In the genomic region with DNA sequence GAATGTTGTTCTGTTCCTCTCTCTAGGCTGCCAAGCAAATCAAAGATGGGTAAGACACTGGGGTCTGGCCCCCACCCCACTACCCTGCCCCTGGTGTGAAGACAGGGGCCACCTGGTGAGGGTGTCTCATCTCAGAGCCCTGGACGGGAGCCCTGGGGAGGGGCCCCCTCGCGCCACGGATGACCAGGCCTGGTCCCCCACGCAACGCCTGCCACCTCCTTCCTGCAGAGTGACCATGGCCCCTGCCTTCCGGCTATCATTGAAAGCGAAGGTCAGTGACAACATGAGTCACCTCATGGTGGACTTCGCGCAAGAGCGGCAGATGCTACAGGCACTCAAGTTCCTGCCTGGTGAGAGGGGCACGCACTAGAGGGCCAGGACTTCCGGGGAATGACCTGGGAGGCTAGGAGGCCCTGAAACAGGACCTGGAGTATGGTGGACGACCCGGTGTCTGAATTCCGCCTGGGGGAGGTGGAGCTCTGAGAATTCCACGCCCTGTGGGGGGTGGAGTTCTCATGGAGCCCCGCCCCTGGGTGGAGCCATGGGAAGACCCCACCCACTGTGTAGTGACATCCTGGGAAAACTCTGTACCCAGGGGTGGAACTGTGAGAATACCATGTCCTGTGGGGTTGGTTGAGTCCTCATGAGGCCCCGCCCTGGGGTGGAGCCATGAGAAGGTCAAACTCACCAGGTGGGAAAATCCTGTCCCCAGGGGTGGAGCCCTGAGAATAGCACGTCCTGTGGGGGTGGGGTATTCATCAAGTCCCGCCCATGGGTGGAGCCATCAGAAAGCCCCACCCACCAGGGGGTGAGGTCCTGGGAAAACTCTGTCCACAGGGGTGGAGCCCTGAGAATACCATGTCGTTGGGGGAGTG, we compare ENCODE assay signal across 1 cellular context.
TF ChIP-seq lines count a peak whose summit lies in the region.

No MANE protein-coding gene starts in this region.

TF ChIP-seq in K562, 482 proteins besides CTCF, POLR2A, EP300 and RAD21 (continued from another document and continues in another):
- TF ChIP-seq, protein P1, sequence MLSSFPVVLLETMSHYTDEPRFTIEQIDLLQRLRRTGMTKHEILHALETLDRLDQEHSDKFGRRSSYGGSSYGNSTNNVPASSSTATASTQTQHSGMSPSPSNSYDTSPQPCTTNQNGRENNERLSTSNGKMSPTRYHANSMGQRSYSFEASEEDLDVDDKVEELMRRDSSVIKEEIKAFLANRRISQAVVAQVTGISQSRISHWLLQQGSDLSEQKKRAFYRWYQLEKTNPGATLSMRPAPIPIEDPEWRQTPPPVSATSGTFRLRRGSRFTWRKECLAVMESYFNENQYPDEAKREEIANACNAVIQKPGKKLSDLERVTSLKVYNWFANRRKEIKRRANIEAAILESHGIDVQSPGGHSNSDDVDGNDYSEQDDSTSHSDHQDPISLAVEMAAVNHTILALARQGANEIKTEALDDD (IDR thresholded peaks at IDR 0.05) = peak; percentile 63
- TF ChIP-seq, protein P2, sequence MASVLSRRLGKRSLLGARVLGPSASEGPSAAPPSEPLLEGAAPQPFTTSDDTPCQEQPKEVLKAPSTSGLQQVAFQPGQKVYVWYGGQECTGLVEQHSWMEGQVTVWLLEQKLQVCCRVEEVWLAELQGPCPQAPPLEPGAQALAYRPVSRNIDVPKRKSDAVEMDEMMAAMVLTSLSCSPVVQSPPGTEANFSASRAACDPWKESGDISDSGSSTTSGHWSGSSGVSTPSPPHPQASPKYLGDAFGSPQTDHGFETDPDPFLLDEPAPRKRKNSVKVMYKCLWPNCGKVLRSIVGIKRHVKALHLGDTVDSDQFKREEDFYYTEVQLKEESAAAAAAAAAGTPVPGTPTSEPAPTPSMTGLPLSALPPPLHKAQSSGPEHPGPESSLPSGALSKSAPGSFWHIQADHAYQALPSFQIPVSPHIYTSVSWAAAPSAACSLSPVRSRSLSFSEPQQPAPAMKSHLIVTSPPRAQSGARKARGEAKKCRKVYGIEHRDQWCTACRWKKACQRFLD (CRISPR knock-in tag; IDR thresholded peaks at IDR 0.05) = 0 out of 2 replicates have a peak, but pooled peaks have one; percentile 38
- TF ChIP-seq ZBTB1 (CRISPR knock-in tag; IDR thresholded peaks at IDR 0.05; ENCODE audit: borderline replicate concordance, low read depth) (no peak), MBD2 (IDR thresholded peaks at IDR 0.05; ENCODE audit: borderline replicate concordance, low read depth) (no peak), ESRRB (CRISPR knock-in tag; IDR thresholded peaks at IDR 0.05; ENCODE audit: borderline replicate concordance) (no peak), ILK (tag; IDR thresholded peaks at IDR 0.05; ENCODE audit: borderline replicate concordance, low read depth) (no peak), NFATC3 (IDR thresholded peaks at IDR 0.05) (no peak), MTF1 (CRISPR knock-in tag; IDR thresholded peaks at IDR 0.05; ENCODE audit: borderline replicate concordance) (no peak), CEBPB (tag; IDR thresholded peaks at IDR 0.05) (no peak), ZFPM2 (CRISPR knock-in tag; IDR thresholded peaks at IDR 0.05) (no peak; the same call in 1 of the 2 replicates), TCF7L2 (IDR thresholded peaks at IDR 0.05; ENCODE audit: low read depth, low read length) (no peak), BDP1 (IDR thresholded peaks at IDR 0.05; ENCODE audit: insufficient read depth, insufficient read length) (no peak), ZNF507 (tag; conservative IDR thresholded peaks at IDR 0.05) (no peak), RBM25 (IDR thresholded peaks at IDR 0.05; ENCODE audit: low read depth, low read length, severe bottlenecking) (no peak), GATA2 (CRISPR knock-in tag; IDR thresholded peaks at IDR 0.05) (no peak), ZNF551 (CRISPR knock-in tag; IDR thresholded peaks at IDR 0.05) (no peak), LEF1 (IDR thresholded peaks at IDR 0.05) (0 out of 2 replicates have a peak, but pooled peaks have one; percentile 58), ADNP (tag; IDR thresholded peaks at IDR 0.05) (no peak), ZNF431 (CRISPR knock-in tag; IDR thresholded peaks at IDR 0.05) (no peak), CBX5 (IDR thresholded peaks at IDR 0.05; ENCODE audit: borderline replicate concordance, low read depth) (no peak), PCBP1 (IDR thresholded peaks at IDR 0.05; ENCODE audit: low read depth, low read length, poor library complexity, severe bottlenecking) (no peak), XRCC4 (IDR thresholded peaks at IDR 0.05; ENCODE audit: extremely low read depth, insufficient read depth, insufficient read length) (no peak), PHB (CRISPR knock-in tag; IDR thresholded peaks at IDR 0.05) (no peak), RFX1 (IDR thresholded peaks at IDR 0.05) (no peak), IFI16 (CRISPR knock-in tag; IDR thresholded peaks at IDR 0.05) (no peak), ZNF274 (IDR thresholded peaks at IDR 0.05; ENCODE audit: borderline replicate concordance, low read depth, low read length) (no peak), CHD2 (IDR thresholded peaks at IDR 0.05; ENCODE audit: low read depth, low read length) (no peak), GATAD2A (IDR thresholded peaks at IDR 0.05) (no peak), TAF15 (IDR thresholded peaks at IDR 0.05; ENCODE audit: low read depth, low read length) (no peak), SNIP1 (IDR thresholded peaks at IDR 0.05; ENCODE audit: low read depth) (no peak), SNRNP70 (optimal IDR thresholded peaks at IDR 0.05; ENCODE audit: low read depth, low read length) (no peak), SETDB1 (IDR thresholded peaks at IDR 0.05; ENCODE audit: low read length) (no peak), SMARCE1 (IDR thresholded peaks at IDR 0.05) (peak; percentile 59), CBFA2T3 (IDR thresholded peaks at IDR 0.05) (no peak), KDM4B (IDR thresholded peaks at IDR 0.05; ENCODE audit: borderline replicate concordance in 2 of 2, low read depth in 1 of 2) (no peak), HNRNPLL (IDR thresholded peaks at IDR 0.05; ENCODE audit: low read depth, low read length, poor library complexity, severe bottlenecking) (no peak), SAFB2 (IDR thresholded peaks at IDR 0.05; ENCODE audit: borderline replicate concordance, low read depth, low read length, severe bottlenecking) (no peak), ZNF23 (CRISPR knock-in tag; IDR thresholded peaks at IDR 0.05) (no peak), MXI1 (IDR thresholded peaks at IDR 0.05; ENCODE audit: low read depth, low read length) (no peak), NELFE (IDR thresholded peaks at IDR 0.05; ENCODE audit: insufficient read depth, insufficient read length) (no peak), KLF13 (tag; IDR thresholded peaks at IDR 0.05; ENCODE audit: borderline replicate concordance, low read depth) (no peak), ZNF217 (CRISPR knock-in tag; IDR thresholded peaks at IDR 0.05) (no peak), ZNF354B (CRISPR knock-in tag; IDR thresholded peaks at IDR 0.05) (no peak), NEUROD1 (IDR thresholded peaks at IDR 0.05; ENCODE audit: borderline replicate concordance, low read depth, low read length, partially characterized antibody) (no peak), RHOXF2B (CRISPR knock-in tag; conservative IDR thresholded peaks at IDR 0.05) (no peak), ZNF316 (IDR thresholded peaks at IDR 0.05) (no peak), FOXK2 (conservative IDR thresholded peaks at IDR 0.05 in 1 of 2, IDR thresholded peaks at IDR 0.05 in 1 of 2; ENCODE audit: low read depth in 2 of 2) (peak in 1 of 2 experiments; percentile 14; a peak in 1 of 4 replicates), NCOA4 (IDR thresholded peaks at IDR 0.05; ENCODE audit: partially characterized antibody) (no peak), MCM3 (IDR thresholded peaks at IDR 0.05) (no peak), ZNF24 (IDR thresholded peaks at IDR 0.05) (no peak)
- TF ChIP-seq, protein P3, sequence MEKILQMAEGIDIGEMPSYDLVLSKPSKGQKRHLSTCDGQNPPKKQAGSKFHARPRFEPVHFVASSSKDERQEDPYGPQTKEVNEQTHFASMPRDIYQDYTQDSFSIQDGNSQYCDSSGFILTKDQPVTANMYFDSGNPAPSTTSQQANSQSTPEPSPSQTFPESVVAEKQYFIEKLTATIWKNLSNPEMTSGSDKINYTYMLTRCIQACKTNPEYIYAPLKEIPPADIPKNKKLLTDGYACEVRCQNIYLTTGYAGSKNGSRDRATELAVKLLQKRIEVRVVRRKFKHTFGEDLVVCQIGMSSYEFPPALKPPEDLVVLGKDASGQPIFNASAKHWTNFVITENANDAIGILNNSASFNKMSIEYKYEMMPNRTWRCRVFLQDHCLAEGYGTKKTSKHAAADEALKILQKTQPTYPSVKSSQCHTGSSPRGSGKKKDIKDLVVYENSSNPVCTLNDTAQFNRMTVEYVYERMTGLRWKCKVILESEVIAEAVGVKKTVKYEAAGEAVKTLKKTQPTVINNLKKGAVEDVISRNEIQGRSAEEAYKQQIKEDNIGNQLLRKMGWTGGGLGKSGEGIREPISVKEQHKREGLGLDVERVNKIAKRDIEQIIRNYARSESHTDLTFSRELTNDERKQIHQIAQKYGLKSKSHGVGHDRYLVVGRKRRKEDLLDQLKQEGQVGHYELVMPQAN (IDR thresholded peaks at IDR 0.05; ENCODE audit: borderline replicate concordance) = no peak
- TF ChIP-seq, protein P4, sequence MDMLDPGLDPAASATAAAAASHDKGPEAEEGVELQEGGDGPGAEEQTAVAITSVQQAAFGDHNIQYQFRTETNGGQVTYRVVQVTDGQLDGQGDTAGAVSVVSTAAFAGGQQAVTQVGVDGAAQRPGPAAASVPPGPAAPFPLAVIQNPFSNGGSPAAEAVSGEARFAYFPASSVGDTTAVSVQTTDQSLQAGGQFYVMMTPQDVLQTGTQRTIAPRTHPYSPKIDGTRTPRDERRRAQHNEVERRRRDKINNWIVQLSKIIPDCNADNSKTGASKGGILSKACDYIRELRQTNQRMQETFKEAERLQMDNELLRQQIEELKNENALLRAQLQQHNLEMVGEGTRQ (CRISPR knock-in tag; IDR thresholded peaks at IDR 0.05) = no peak
- TF ChIP-seq, protein P5, sequence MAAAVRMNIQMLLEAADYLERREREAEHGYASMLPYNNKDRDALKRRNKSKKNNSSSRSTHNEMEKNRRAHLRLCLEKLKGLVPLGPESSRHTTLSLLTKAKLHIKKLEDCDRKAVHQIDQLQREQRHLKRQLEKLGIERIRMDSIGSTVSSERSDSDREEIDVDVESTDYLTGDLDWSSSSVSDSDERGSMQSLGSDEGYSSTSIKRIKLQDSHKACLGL (CRISPR knock-in tag; IDR thresholded peaks at IDR 0.05; ENCODE audit: borderline replicate concordance, poor library complexity, severe bottlenecking) = no peak
- TF ChIP-seq, protein P6, sequence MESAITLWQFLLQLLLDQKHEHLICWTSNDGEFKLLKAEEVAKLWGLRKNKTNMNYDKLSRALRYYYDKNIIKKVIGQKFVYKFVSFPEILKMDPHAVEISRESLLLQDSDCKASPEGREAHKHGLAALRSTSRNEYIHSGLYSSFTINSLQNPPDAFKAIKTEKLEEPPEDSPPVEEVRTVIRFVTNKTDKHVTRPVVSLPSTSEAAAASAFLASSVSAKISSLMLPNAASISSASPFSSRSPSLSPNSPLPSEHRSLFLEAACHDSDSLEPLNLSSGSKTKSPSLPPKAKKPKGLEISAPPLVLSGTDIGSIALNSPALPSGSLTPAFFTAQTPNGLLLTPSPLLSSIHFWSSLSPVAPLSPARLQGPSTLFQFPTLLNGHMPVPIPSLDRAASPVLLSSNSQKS (CRISPR knock-in tag; IDR thresholded peaks at IDR 0.05) = no peak
- TF ChIP-seq, protein P7, sequence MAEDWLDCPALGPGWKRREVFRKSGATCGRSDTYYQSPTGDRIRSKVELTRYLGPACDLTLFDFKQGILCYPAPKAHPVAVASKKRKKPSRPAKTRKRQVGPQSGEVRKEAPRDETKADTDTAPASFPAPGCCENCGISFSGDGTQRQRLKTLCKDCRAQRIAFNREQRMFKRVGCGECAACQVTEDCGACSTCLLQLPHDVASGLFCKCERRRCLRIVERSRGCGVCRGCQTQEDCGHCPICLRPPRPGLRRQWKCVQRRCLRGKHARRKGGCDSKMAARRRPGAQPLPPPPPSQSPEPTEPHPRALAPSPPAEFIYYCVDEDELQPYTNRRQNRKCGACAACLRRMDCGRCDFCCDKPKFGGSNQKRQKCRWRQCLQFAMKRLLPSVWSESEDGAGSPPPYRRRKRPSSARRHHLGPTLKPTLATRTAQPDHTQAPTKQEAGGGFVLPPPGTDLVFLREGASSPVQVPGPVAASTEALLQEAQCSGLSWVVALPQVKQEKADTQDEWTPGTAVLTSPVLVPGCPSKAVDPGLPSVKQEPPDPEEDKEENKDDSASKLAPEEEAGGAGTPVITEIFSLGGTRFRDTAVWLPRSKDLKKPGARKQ (CRISPR knock-in tag; IDR thresholded peaks at IDR 0.05) = no peak
- TF ChIP-seq, protein P8, sequence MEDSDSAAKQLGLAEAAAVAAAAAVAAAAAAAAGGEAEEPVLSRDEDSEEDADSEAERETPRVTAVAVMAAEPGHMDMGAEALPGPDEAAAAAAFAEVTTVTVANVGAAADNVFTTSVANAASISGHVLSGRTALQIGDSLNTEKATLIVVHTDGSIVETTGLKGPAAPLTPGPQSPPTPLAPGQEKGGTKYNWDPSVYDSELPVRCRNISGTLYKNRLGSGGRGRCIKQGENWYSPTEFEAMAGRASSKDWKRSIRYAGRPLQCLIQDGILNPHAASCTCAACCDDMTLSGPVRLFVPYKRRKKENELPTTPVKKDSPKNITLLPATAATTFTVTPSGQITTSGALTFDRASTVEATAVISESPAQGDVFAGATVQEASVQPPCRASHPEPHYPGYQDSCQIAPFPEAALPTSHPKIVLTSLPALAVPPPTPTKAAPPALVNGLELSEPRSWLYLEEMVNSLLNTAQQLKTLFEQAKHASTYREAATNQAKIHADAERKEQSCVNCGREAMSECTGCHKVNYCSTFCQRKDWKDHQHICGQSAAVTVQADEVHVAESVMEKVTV (CRISPR knock-in tag; IDR thresholded peaks at IDR 0.05) = no peak
- TF ChIP-seq, protein P9, sequence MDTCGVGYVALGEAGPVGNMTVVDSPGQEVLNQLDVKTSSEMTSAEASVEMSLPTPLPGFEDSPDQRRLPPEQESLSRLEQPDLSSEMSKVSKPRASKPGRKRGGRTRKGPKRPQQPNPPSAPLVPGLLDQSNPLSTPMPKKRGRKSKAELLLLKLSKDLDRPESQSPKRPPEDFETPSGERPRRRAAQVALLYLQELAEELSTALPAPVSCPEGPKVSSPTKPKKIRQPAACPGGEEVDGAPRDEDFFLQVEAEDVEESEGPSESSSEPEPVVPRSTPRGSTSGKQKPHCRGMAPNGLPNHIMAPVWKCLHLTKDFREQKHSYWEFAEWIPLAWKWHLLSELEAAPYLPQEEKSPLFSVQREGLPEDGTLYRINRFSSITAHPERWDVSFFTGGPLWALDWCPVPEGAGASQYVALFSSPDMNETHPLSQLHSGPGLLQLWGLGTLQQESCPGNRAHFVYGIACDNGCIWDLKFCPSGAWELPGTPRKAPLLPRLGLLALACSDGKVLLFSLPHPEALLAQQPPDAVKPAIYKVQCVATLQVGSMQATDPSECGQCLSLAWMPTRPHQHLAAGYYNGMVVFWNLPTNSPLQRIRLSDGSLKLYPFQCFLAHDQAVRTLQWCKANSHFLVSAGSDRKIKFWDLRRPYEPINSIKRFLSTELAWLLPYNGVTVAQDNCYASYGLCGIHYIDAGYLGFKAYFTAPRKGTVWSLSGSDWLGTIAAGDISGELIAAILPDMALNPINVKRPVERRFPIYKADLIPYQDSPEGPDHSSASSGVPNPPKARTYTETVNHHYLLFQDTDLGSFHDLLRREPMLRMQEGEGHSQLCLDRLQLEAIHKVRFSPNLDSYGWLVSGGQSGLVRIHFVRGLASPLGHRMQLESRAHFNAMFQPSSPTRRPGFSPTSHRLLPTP (IDR thresholded peaks at IDR 0.05; ENCODE audit: borderline replicate concordance, extremely low read depth, insufficient read length) = no peak
